17 cellular contexts compared by ENCODE assay signal in the genomic region with DNA sequence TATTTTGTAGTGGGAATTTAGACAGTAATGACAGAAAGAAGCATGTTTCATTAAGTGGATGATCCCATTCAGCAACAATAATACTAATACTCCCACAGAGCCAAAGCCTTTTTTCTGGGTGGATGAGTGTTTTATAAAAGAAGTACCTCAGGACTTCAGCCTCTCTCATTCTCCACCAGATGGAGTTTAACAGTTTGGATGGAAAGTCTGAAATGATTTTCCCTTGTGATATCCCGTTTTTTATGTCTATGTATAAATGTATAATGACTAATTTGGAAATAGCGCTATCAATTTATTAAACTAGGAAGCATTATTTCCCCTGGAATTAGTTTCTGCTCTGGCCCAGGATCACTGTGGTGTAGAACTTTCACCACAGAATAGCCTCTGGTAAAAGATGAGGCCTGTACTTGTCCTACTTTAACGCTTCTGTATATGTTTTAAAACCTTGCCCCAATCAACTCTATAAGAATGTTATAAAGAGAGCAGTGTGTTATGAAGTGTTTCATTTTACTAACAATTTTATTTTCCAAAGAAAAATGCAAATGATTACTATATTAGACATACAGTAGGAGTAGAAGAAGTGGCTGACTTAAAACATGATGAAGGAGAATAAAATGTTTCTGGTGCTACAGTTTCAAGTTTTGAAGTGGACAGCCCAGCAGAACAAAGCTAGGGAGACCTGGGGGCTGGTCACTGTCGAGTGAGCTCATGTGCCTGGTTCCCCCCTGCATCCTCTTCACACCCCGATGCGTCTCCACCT.
A peak's percentile ranks its signal among the peaks of the same experiment; 100 is the strongest.
DNase-seq lines count a peak whose midpoint lies in the region; ATAC-seq, FAIRE-seq and TF ChIP-seq lines count a peak whose summit lies in the region.
"Had no signal": no experiment of that assay in that cellular context is flagged by ENCODE, and none has a peak within 500 bp of the region (broad histone marks: within the 10 kb centered on the region; RNA-seq: fewer than 3 reads in every experiment).

No MANE protein-coding gene starts in this region.

- ATAC-seq in activated CD4-positive, alpha-beta T cell treated with anti-CD3 and anti-CD28 coated beads for 36 hours: no peak
- ATAC-seq in SK-N-SH treated with all-trans-retinoic acid at 6 μM for 48 hours: peak; percentile 56
- no peak for ATAC-seq in stimulated activated memory B cell treated with anti-CD40 and anti-IgM and Interleukin-4, amounts not matched to agents 10 μg/mL and 1 μg/mL and 100 μg/mL, for 72 hours

- TF ChIP-seq CTCF in fibroblast of mammary gland (conservative IDR thresholded peaks at IDR 0.05; ENCODE audit: control insufficient read depth, insufficient read depth, low read depth, low read length): peak; percentile 34
- no peak for TF ChIP-seq CTCF in GM20000 (IDR thresholded peaks at IDR 0.05; ENCODE audit: extremely low read depth, missing control alignments)

- CTCF ChIA-PET in activated CD4-positive, alpha-beta T cell treated with anti-CD3 and anti-CD28 coated beads for 36 hours (lab: Charles Lee): no interaction called here

- peaks cover 15% of the 10 kb centered on the region for H3K36me3 Mint-ChIP-seq in activated CD4-positive, alpha-beta T cell treated with anti-CD3 and anti-CD28 coated beads for 36 hours (ENCODE audit: low read depth)
- H3K36me3 Mint-ChIP-seq in stimulated activated memory B cell treated with anti-CD40 and anti-IgM and Interleukin-4, amounts not matched to agents 10 μg/mL and 1 μg/mL and 100 μg/mL, for 72 hours: peaks cover 52% of the 10 kb centered on the region

- intact Hi-C loops in activated CD4-positive, alpha-beta T cell treated with anti-CD3 and anti-CD28 coated beads for 36 hours (cut with DNase I, micrococcal nuclease): no loop called here

- H3K4me3 ChIP-seq in fibroblast of mammary gland (ENCODE audit: control insufficient read depth, low read depth, low read length): no peak overlapping the region
- H3K4me3 ChIP-seq: coronary artery, lung had no signal

- H3K27me3 Mint-ChIP-seq in activated CD4-positive, alpha-beta T cell treated with anti-CD3 and anti-CD28 coated beads for 36 hours: no peaks in the 10 kb centered on the region
- H3K27me3 Mint-ChIP-seq in stimulated activated memory B cell treated with anti-CD40 and anti-IgM and Interleukin-4, amounts not matched to agents 10 μg/mL and 1 μg/mL and 100 μg/mL, for 72 hours: no peaks in the 10 kb centered on the region

- POLR2A ChIA-PET in activated CD4-positive, alpha-beta T cell treated with anti-CD3 and anti-CD28 coated beads for 36 hours (lab: Charles Lee): no interaction called here

- DNase-seq in activated CD4-positive, alpha-beta T cell treated with anti-CD3 and anti-CD28 coated beads for 36 hours: no peak
- no peak for DNase-seq in activated CD4-positive, alpha-beta T cell treated with anti-CD3 and anti-CD28 coated beads for 4 hours
- no peak for DNase-seq in fibroblast of mammary gland (ENCODE audit: low read depth)
- no peak for DNase-seq in GM12892 (ENCODE audit: insufficient read length)
- DNase-seq in cerebellum (ENCODE audit: low spot score): no peak
- no peak for DNase-seq in GM20000 (ENCODE audit: low spot score)
- DNase-seq: 8988T; activated CD4-positive, CD25-positive, alpha-beta regulatory T cell; DND-41; posterior cingulate gyrus; SHP77; stimulated activated CD4-positive, alpha-beta T cell treated with anti-CD3 and anti-CD28 coated beads, Interleukin-2, amount 100 ng/mL, for 48 hours had no signal

- H3K9me3 Mint-ChIP-seq in activated CD4-positive, alpha-beta T cell treated with anti-CD3 and anti-CD28 coated beads for 36 hours (ENCODE audit: low read depth): no peaks in the 10 kb centered on the region
- H3K9me3 Mint-ChIP-seq in stimulated activated memory B cell treated with anti-CD40 and anti-IgM and Interleukin-4, amounts not matched to agents 10 μg/mL and 1 μg/mL and 100 μg/mL, for 72 hours: no peaks in the 10 kb centered on the region
- H3K9me3 Mint-ChIP-seq: activated T-helper 1 cell treated with anti-CD3 and anti-CD28 coated beads, Interleukin-12 subunit alpha, Interleukin-12 subunit beta, Interleukin-2, Interleukin-4 antibody, amounts not matched to agents 30 ng/mL and 10 ng/mL and 1 ng/mL, durations not matched to agents 14 hours and 24 hours and 36 hours had no signal

- H3K27ac Mint-ChIP-seq in activated CD4-positive, alpha-beta T cell treated with anti-CD3 and anti-CD28 coated beads for 36 hours: peak overlapping the region; percentile 51
- H3K27ac Mint-ChIP-seq in stimulated activated memory B cell treated with anti-CD40 and anti-IgM and Interleukin-4, amounts not matched to agents 10 μg/mL and 1 μg/mL and 100 μg/mL, for 72 hours: peak overlapping the region; percentile 48
- H3K27ac Mint-ChIP-seq: activated T-helper 1 cell treated with anti-CD3 and anti-CD28 coated beads, Interleukin-12 subunit alpha, Interleukin-12 subunit beta, Interleukin-2, Interleukin-4 antibody, amounts not matched to agents 30 ng/mL and 10 ng/mL and 1 ng/mL, durations not matched to agents 14 hours and 24 hours and 36 hours had no signal

- FAIRE-seq in GM12892 (lab: Jason Lieb, UNC): no peak

- H3K4me1 Mint-ChIP-seq in activated CD4-positive, alpha-beta T cell treated with anti-CD3 and anti-CD28 coated beads for 36 hours: peaks cover 14% of the 10 kb centered on the region
- peaks cover 27% of the 10 kb centered on the region for H3K4me1 Mint-ChIP-seq in stimulated activated memory B cell treated with anti-CD40 and anti-IgM and Interleukin-4, amounts not matched to agents 10 μg/mL and 1 μg/mL and 100 μg/mL, for 72 hours

- TF ChIP-seq POLR2A in GM12892 (IDR thresholded peaks at IDR 0.05; ENCODE audit: low read depth, low read length): no peak

- H3K4me3 Mint-ChIP-seq in activated CD4-positive, alpha-beta T cell treated with anti-CD3 and anti-CD28 coated beads for 36 hours: no peak overlapping the region
- H3K4me3 Mint-ChIP-seq in stimulated activated memory B cell treated with anti-CD40 and anti-IgM and Interleukin-4, amounts not matched to agents 10 μg/mL and 1 μg/mL and 100 μg/mL, for 72 hours: no peak overlapping the region
- H3K4me3 Mint-ChIP-seq: activated T-helper 1 cell treated with anti-CD3 and anti-CD28 coated beads, Interleukin-12 subunit alpha, Interleukin-12 subunit beta, Interleukin-2, Interleukin-4 antibody, amounts not matched to agents 30 ng/mL and 10 ng/mL and 1 ng/mL, durations not matched to agents 14 hours and 24 hours and 36 hours had no signal

TF ChIP-seq in SK-N-SH treated with all-trans-retinoic acid at 6 μM for 48 hours, 23 proteins besides CTCF, POLR2A, EP300 and RAD21:
- TF ChIP-seq CSDC2 (CRISPR knock-in tag; IDR thresholded peaks at IDR 0.05): no peak
- TF ChIP-seq ZNF8 (CRISPR knock-in tag; IDR thresholded peaks at IDR 0.05): no peak
- TF ChIP-seq ESRRG (CRISPR knock-in tag; IDR thresholded peaks at IDR 0.05): no peak
- TF ChIP-seq, protein P1, sequence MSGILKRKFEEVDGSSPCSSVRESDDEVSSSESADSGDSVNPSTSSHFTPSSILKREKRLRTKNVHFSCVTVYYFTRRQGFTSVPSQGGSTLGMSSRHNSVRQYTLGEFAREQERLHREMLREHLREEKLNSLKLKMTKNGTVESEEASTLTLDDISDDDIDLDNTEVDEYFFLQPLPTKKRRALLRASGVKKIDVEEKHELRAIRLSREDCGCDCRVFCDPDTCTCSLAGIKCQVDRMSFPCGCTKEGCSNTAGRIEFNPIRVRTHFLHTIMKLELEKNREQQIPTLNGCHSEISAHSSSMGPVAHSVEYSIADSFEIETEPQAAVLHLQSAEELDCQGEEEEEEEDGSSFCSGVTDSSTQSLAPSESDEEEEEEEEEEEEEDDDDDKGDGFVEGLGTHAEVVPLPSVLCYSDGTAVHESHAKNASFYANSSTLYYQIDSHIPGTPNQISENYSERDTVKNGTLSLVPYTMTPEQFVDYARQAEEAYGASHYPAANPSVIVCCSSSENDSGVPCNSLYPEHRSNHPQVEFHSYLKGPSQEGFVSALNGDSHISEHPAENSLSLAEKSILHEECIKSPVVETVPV (CRISPR knock-in tag; IDR thresholded peaks at IDR 0.05): no peak
- TF ChIP-seq TOX (CRISPR knock-in tag; IDR thresholded peaks at IDR 0.05; ENCODE audit: borderline replicate concordance): no peak
- no peak for TF ChIP-seq ZC3H10 (CRISPR knock-in tag; IDR thresholded peaks at IDR 0.05)
- TF ChIP-seq OSR1 (CRISPR knock-in tag; IDR thresholded peaks at IDR 0.05): no peak
- TF ChIP-seq, protein P2, sequence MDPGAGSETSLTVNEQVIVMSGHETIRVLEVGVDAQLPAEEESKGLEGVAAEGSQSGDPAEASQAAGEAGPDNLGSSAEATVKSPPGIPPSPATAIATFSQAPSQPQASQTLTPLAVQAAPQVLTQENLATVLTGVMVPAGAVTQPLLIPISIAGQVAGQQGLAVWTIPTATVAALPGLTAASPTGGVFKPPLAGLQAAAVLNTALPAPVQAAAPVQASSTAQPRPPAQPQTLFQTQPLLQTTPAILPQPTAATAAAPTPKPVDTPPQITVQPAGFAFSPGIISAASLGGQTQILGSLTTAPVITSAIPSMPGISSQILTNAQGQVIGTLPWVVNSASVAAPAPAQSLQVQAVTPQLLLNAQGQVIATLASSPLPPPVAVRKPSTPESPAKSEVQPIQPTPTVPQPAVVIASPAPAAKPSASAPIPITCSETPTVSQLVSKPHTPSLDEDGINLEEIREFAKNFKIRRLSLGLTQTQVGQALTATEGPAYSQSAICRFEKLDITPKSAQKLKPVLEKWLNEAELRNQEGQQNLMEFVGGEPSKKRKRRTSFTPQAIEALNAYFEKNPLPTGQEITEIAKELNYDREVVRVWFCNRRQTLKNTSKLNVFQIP (CRISPR knock-in tag; IDR thresholded peaks at IDR 0.05; ENCODE audit: borderline replicate concordance, low read depth): no peak
- TF ChIP-seq ZFP3 (CRISPR knock-in tag; IDR thresholded peaks at IDR 0.05): no peak
- no peak for TF ChIP-seq GLIS3 (CRISPR knock-in tag; IDR thresholded peaks at IDR 0.05)
- TF ChIP-seq SNAI2 (CRISPR knock-in tag; IDR thresholded peaks at IDR 0.05): no peak
- no peak for TF ChIP-seq ZNF565 (CRISPR knock-in tag; conservative IDR thresholded peaks at IDR 0.05; ENCODE audit: low read depth)
- TF ChIP-seq, protein P3, sequence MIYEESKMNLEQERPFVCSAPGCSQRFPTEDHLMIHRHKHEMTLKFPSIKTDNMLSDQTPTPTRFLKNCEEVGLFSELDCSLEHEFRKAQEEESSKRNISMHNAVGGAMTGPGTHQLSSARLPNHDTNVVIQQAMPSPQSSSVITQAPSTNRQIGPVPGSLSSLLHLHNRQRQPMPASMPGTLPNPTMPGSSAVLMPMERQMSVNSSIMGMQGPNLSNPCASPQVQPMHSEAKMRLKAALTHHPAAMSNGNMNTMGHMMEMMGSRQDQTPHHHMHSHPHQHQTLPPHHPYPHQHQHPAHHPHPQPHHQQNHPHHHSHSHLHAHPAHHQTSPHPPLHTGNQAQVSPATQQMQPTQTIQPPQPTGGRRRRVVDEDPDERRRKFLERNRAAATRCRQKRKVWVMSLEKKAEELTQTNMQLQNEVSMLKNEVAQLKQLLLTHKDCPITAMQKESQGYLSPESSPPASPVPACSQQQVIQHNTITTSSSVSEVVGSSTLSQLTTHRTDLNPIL (CRISPR knock-in tag; IDR thresholded peaks at IDR 0.05; ENCODE audit: low read depth): no peak
- TF ChIP-seq RARB (CRISPR knock-in tag; IDR thresholded peaks at IDR 0.05): no peak
